In the genomic region with DNA sequence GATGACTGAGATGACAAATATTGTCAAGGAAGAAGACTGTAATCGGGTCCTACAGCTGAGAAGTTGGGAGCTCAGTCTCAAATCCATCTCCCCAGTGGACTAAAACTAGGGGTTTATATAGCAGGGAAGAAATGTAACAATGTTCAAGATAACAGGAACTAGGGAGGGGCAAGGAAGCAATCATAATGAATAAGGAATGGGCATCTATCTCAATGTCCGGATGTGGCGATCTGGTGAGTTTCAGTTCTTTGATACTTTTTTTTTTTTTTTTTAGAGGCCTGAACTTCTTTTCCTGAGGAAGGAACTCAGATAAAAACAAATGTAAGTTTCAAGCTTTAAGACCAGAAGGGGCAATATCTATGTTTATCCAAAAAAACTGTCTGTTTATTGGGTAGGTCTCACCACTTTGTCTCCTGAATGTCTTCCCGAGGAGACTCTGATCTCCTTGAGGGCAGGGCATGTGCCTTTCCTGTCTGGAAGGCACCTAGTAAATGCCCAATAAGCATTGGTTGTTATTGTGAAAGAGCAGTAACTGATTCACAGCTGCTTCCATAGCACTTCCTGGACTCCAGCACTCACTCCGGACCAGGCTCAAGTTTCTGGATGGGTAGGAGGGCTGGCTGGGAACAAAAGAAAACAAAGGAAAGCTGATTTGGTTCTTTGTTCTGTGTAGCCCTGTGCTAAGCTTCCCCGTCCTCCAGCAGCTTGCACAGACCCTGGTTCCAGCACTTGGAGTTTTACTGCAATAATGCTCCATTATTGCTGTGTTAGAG, we compare ENCODE assay signal across 1 cellular context.
TF ChIP-seq lines count a peak whose summit lies in the region.

No MANE protein-coding gene starts in this region.

TF ChIP-seq in A549, 52 proteins besides CTCF, POLR2A, EP300 and RAD21:
- TF ChIP-seq TFCP2L1 (CRISPR knock-in tag; IDR thresholded peaks at IDR 0.05) (no peak), EHF (CRISPR knock-in tag; IDR thresholded peaks at IDR 0.05) (no peak), MAFK (IDR thresholded peaks at IDR 0.05; ENCODE audit: partially characterized antibody) (peak; percentile 5), MAZ (IDR thresholded peaks at IDR 0.05; ENCODE audit: borderline replicate concordance, low read depth, low read length) (no peak), ESRRA (IDR thresholded peaks at IDR 0.05; ENCODE audit: borderline replicate concordance, low read length) (no peak), JUN (IDR thresholded peaks at IDR 0.05) (no peak), NR3C1 (IDR thresholded peaks at IDR 0.05) (no peak), JUNB (IDR thresholded peaks at IDR 0.05) (no peak)
- TF ChIP-seq, protein P1, sequence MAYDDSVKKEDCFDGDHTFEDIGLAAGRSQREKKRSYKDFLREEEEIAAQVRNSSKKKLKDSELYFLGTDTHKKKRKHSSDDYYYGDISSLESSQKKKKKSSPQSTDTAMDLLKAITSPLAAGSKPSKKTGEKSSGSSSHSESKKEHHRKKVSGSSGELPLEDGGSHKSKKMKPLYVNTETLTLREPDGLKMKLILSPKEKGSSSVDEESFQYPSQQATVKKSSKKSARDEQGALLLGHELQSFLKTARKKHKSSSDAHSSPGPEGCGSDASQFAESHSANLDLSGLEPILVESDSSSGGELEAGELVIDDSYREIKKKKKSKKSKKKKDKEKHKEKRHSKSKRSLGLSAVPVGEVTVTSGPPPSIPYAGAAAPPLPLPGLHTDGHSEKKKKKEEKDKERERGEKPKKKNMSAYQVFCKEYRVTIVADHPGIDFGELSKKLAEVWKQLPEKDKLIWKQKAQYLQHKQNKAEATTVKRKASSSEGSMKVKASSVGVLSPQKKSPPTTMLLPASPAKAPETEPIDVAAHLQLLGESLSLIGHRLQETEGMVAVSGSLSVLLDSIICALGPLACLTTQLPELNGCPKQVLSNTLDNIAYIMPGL (CRISPR knock-in tag; IDR thresholded peaks at IDR 0.05; ENCODE audit: borderline replicate concordance): no peak
TF ChIP-seq in A549: peak in this region for 1.
